Comparison of ENCODE assay signal across 7 cellular contexts in the genomic region with DNA sequence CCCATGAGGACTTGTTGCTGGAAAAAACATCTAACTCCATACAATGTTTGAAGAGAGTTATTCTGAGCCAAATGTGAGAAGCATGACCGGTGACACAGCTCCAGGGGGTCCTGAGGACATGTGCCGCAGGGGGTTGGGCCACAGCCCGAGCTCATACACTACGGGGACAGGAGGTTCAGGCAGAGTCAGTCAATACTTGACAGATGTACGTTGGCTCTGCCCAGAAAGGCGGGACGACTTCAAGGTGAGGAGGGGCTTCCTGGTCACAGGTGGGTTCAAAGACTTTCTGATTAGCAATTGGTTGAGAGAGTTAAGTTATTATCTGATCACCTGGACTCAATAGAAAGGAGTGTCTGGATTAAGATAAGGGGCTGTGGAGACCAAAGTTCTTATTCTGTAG.
DNase-seq lines count a peak whose midpoint lies in the region; ATAC-seq, FAIRE-seq and TF ChIP-seq lines count a peak whose summit lies in the region.
"Not testable (repeated sequence)": the region's sequence is repeated elsewhere in the genome, so short reads cannot be mapped to it uniquely, and the experiment has no call there.

No MANE protein-coding gene starts in this region.

- H2AFZ ChIP-seq in HepG2 (ENCODE audit: low read length); neural progenitor cell (replicated peaks): not testable (repeated sequence)

- intact Hi-C loops in esophagus muscularis mucosa (cut with DNase I) = not testable (repeated sequence)
- intact Hi-C loops in HepG2 (cut with micrococcal nuclease; ENCODE audit: unreplicated experiment) = loop anchor here (10.0 kb wide), 1 partner anchor 52 kb away; no protein-coding TSS in a partner anchor

- H3K79me2 ChIP-seq in HepG2 (ENCODE audit: insufficient read depth, low read length); neural progenitor cell (ENCODE audit: low read depth): not testable (repeated sequence)

- peak overlapping the region; percentile 100 for H3K4me2 ChIP-seq in HepG2 (ENCODE audit: low read depth, low read length)
- H3K4me2 ChIP-seq in neural progenitor cell = not testable (repeated sequence)

- H4K20me1 ChIP-seq in HepG2 (ENCODE audit: insufficient read depth, low read length); neural progenitor cell (ENCODE audit: low read depth): not testable (repeated sequence)

- peaks cover 33% of the 10 kb centered on the region for H3K4me1 Mint-ChIP-seq in brain
- peaks cover 18% of the 10 kb centered on the region for H3K4me1 Mint-ChIP-seq in neural progenitor cell

- POLR2A ChIA-PET in AG04450 (lab: Yijun Ruan, JAX); HepG2 (lab: Yijun Ruan, JAX): not testable (repeated sequence)

- in situ Hi-C loops in HepG2 (cut with HindIII; ENCODE audit: extremely low pct_ligation_motif_present, low pct_unique_long_range_greater_than_20kb) = not testable (repeated sequence)

- not testable (repeated sequence) for TF ChIP-seq RAD21 in HepG2 (CRISPR knock-in tag; IDR thresholded peaks at IDR 0.05)

- BruUV-seq in HepG2 (replicated peaks; lab: Mats Ljungman, UMichigan) = not testable (repeated sequence)

- not testable (repeated sequence) for TF ChIP-seq EP300 in esophagus muscularis mucosa (IDR thresholded peaks at IDR 0.05); HepG2 (IDR thresholded peaks at IDR 0.05; ENCODE audit: low read depth in 2 of 2, low read length in 2 of 2); HepG2 (CRISPR knock-in tag; IDR thresholded peaks at IDR 0.05; ENCODE audit: borderline replicate concordance)

- TF ChIP-seq POLR2A in Peyer's patch (IDR thresholded peaks at IDR 0.05) = peak in 1 of 2 donors; percentile 45
- not testable (repeated sequence) for TF ChIP-seq POLR2A in esophagus muscularis mucosa (IDR thresholded peaks at IDR 0.05; ENCODE audit: low read depth); HepG2 (IDR thresholded peaks at IDR 0.05; ENCODE audit: insufficient read depth in 1 of 2, low read depth in 2 of 2, low read length in 2 of 2)

- not testable (repeated sequence) for FAIRE-seq in HepG2 (lab: Jason Lieb, UNC); small intestine (lab: Jason Lieb, UNC)

- H3K27ac ChIP-seq in AG04450 (ENCODE audit: low read depth, low read length) = peak overlapping the region; percentile 78
- peak overlapping the region in 2 of 4 donors; percentile 70 to 74 for H3K27ac ChIP-seq in Peyer's patch
- H3K27ac ChIP-seq in esophagus muscularis mucosa (replicated peaks in 1 of 4) = peak overlapping the region in 3 of 4 donors; percentile 23 to 76 (median 59)
- H3K27ac ChIP-seq in HepG2 (ENCODE audit: extremely low read length, insufficient read depth, low read length); neural progenitor cell: not testable (repeated sequence)
- peak overlapping the region; percentile 56 to 81 for H3K27ac ChIP-seq in small intestine (ENCODE audit: low read depth in 1 of 2, low read length in 1 of 2)

- CTCF ChIA-PET in AG04450 (lab: Charles Lee); HepG2 (lab: Yijun Ruan, JAX; ENCODE audit: low intra/inter-chr PET ratio, low total read pairs): not testable (repeated sequence)

- not testable (repeated sequence) for H3F3A ChIP-seq in neural progenitor cell (ENCODE audit: low read depth)

- DNase-seq in AG04450 (ENCODE audit: low read depth, low spot score); esophagus muscularis mucosa (ENCODE audit: extremely low spot score); HepG2 (ENCODE audit: low spot score); neural progenitor cell (ENCODE audit: low spot score): not testable (repeated sequence)
- DNase-seq in Peyer's patch = peak in 2 of 3 donors; percentile 64 to 70
- peak; percentile 96 for DNase-seq in small intestine

- not testable (repeated sequence) for H3K36me3 ChIP-seq in Peyer's patch; esophagus muscularis mucosa; HepG2 (replicated peaks in 1 of 2; ENCODE audit: control insufficient read depth in 1 of 2, insufficient read depth in 2 of 2, low read length in 2 of 2); neural progenitor cell; small intestine (ENCODE audit: control insufficient read depth in 2 of 2, insufficient read depth in 2 of 2, low read length in 2 of 2)

- peak overlapping the region in 3 of 5 experiments; percentile 79 to 83 (median 80) for H3K27ac Mint-ChIP-seq in brain
- H3K27ac Mint-ChIP-seq in neural progenitor cell = peak overlapping the region; percentile 46

- not testable (repeated sequence) for H3K27me3 ChIP-seq in AG04450 (ENCODE audit: control insufficient read depth, insufficient read depth, low read length); Peyer's patch; esophagus muscularis mucosa; HepG2 (ENCODE audit: control insufficient read depth in 1 of 2, insufficient read depth in 2 of 2, low read length in 2 of 2); neural progenitor cell; small intestine (ENCODE audit: control insufficient read depth in 2 of 2, insufficient read depth in 2 of 2, low read length in 2 of 2)

- H3K9me3 ChIP-seq in AG04450 (ENCODE audit: control insufficient read depth, insufficient read depth, low read length); Peyer's patch; esophagus muscularis mucosa; HepG2 (ENCODE audit: low read length); neural progenitor cell (ENCODE audit: low read depth); small intestine (ENCODE audit: control insufficient read depth, low read depth): not testable (repeated sequence)

- H3K4me1 ChIP-seq in Peyer's patch; neural progenitor cell; small intestine (ENCODE audit: control insufficient read depth in 2 of 2, insufficient read depth in 1 of 2, low read depth in 1 of 2, low read length in 1 of 2): not testable (repeated sequence)
- H3K4me1 ChIP-seq in esophagus muscularis mucosa (peaks cover 33 to 57% (median 37%) of the 10 kb centered on the region in 4 donors), HepG2 (ENCODE audit: insufficient read depth, low read length) (peaks cover 77% of the 10 kb centered on the region)

- H3K27me3 Mint-ChIP-seq in brain; neural progenitor cell (ENCODE audit: insufficient read depth, low read depth): not testable (repeated sequence)

- not testable (repeated sequence) for H3K4me3 ChIP-seq in AG04450 (ENCODE audit: low read depth, low read length); Peyer's patch; esophagus muscularis mucosa; neural progenitor cell
- H3K4me3 ChIP-seq in HepG2 (replicated peaks in 1 of 3; ENCODE audit: insufficient read depth in 1 of 3, low read depth in 2 of 3, low read length in 3 of 3) (peak overlapping the region; percentile 42 to 78 (median 56); a peak in 2 of 6 replicates), small intestine (ENCODE audit: low read depth in 1 of 2, low read length in 2 of 2) (peak overlapping the region in 1 of 2 donors; percentile 7)

- 90% methylated on average over 7 of the region's 7 CpGs for WGBS in esophagus muscularis mucosa
- WGBS in HepG2 (ENCODE audit: low lambda C conversion rate) = 79% methylated on average over 7 of the region's 7 CpGs
- WGBS in small intestine, 3 donors = 23 to 65% (median 46%) methylated on average over 7 of the region's 7 CpGs

- peak overlapping the region in 1 of 5 experiments; percentile 33 for H3K4me3 Mint-ChIP-seq in brain
- H3K4me3 Mint-ChIP-seq in neural progenitor cell = not testable (repeated sequence)

- not testable (repeated sequence) for TF ChIP-seq CTCF in AG04450 (IDR thresholded peaks at IDR 0.05; ENCODE audit: low read depth, low read length); Peyer's patch (IDR thresholded peaks at IDR 0.05); brain (conservative IDR thresholded peaks at IDR 0.05); esophagus muscularis mucosa (IDR thresholded peaks at IDR 0.05); HepG2 (CRISPR knock-in tag; IDR thresholded peaks at IDR 0.05); neural progenitor cell (IDR thresholded peaks at IDR 0.05)

- peak overlapping the region; percentile 95; the same call in 1 of the 2 replicates for H3K9ac ChIP-seq in HepG2 (ENCODE audit: insufficient read depth, low read depth, low read length)
- not testable (repeated sequence) for H3K9ac ChIP-seq in neural progenitor cell

- not testable (repeated sequence) for ATAC-seq in HepG2

- H3K9me3 Mint-ChIP-seq in brain, neural progenitor cell: not testable (repeated sequence)

- not testable (repeated sequence) for H3K36me3 Mint-ChIP-seq in brain, neural progenitor cell

TF ChIP-seq in HepG2, 621 proteins besides CTCF, POLR2A, EP300 and RAD21:
- peak; percentile 52; the same call in 1 of the 2 replicates for TF ChIP-seq ZBTB38 (CRISPR knock-in tag; IDR thresholded peaks at IDR 0.05)
